8 cellular contexts compared by ENCODE assay signal in genomic region chr21:25735221-25735894, GRCh38. TPM values are rescaled to one million over a fixed set of nuclear protein-coding genes. Genes with fewer than 3 reads are reported as not detected.
DNase-seq lines count a peak whose midpoint lies in the region.

No MANE protein-coding gene starts in this region.

- H3K36me3 ChIP-seq in H7 (replicated peaks; ENCODE audit: control insufficient read depth, insufficient read depth, low read length) = no peaks in the 10 kb centered on the region

- H3K36me3 Mint-ChIP-seq in activated naive CD4-positive, alpha-beta T cell treated with anti-CD3 and anti-CD28 coated beads, Interleukin-2, amount 10 ng/mL, durations not matched to agents 7 days and 5 days = peaks cover 11% of the 10 kb centered on the region

- peaks cover 5% of the 10 kb centered on the region for H3K27me3 Mint-ChIP-seq in activated naive CD4-positive, alpha-beta T cell treated with anti-CD3 and anti-CD28 coated beads, Interleukin-2, amount 10 ng/mL, durations not matched to agents 7 days and 5 days

- H3K27me3 ChIP-seq in H7 (ENCODE audit: control insufficient read depth, insufficient read depth, low read length) = no peaks in the 10 kb centered on the region

- H3K4me3 ChIP-seq in H7 (ENCODE audit: insufficient read depth, low read depth, low read length) = peak overlapping the region; percentile 80

- in situ Hi-C loops in SK-MEL-5 (cut with HindIII; ENCODE audit: low pct_unique_long_range_greater_than_20kb, low sequenced_read_pairs) = no loop called here

- no peaks in the 10 kb centered on the region for H3K9me3 Mint-ChIP-seq in activated naive CD4-positive, alpha-beta T cell treated with anti-CD3 and anti-CD28 coated beads, Interleukin-2, amount 10 ng/mL, durations not matched to agents 7 days and 5 days

- H3K4me1 Mint-ChIP-seq in activated naive CD4-positive, alpha-beta T cell treated with anti-CD3 and anti-CD28 coated beads, Interleukin-2, amount 10 ng/mL, durations not matched to agents 7 days and 5 days = peaks cover 43% of the 10 kb centered on the region

- CTCF ChIA-PET in activated naive CD4-positive, alpha-beta T cell treated with anti-CD3 and anti-CD28 coated beads, Interleukin-2, amount 10 ng/mL, durations not matched to agents 7 days and 5 days (lab: Charles Lee) = interaction anchor here (0.6 to 2.5 kb wide), 3 partner anchors 17 to 127 kb away, joined by 3 to 10 read pairs (median 4); no protein-coding TSS in a partner anchor

- peak overlapping the region; percentile 100 for H3K27ac Mint-ChIP-seq in activated naive CD4-positive, alpha-beta T cell treated with anti-CD3 and anti-CD28 coated beads, Interleukin-2, amount 10 ng/mL, durations not matched to agents 7 days and 5 days

- DNase-seq in ELR (ENCODE audit: low read depth) (peak; percentile 88), H7 (peak; percentile 85), M059J (ENCODE audit: low read depth) (peak; percentile 90), SK-MEL-5 (ENCODE audit: low read depth, low spot score) (peak; percentile 89), germinal center (ENCODE audit: low spot score) (peak; percentile 75), nucleus accumbens (lab: John Stamatoyannopoulos, UW) (peak; percentile 23 to 99 (median 94)), superior temporal gyrus (ENCODE audit: extremely low spot score) (peak; percentile 80)
- peak; percentile 93 for DNase-seq in activated naive CD4-positive, alpha-beta T cell treated with anti-CD3 and anti-CD28 coated beads, Interleukin-2, amount 10 ng/mL, durations not matched to agents 7 days and 5 days

- peak overlapping the region; percentile 97 for H3K4me3 Mint-ChIP-seq in activated naive CD4-positive, alpha-beta T cell treated with anti-CD3 and anti-CD28 coated beads, Interleukin-2, amount 10 ng/mL, durations not matched to agents 7 days and 5 days

RNA-seq across cellular contexts. Expression of gene GABPA, which starts 0.6 kb away (rescaled TPM):
- 20.5 and 28.3 TPM in 2 replicates for total RNA-seq in H7 (2014; rRNA removed; shearing (Covaris generic))
- 18.3 and 23.0 TPM in 2 replicates for total RNA-seq in M059J (2014; rRNA removed; shearing (Covaris generic))
- total RNA-seq in SK-MEL-5 (2014; rRNA removed; shearing (Covaris generic)) = 17.4 and 17.8 TPM in 2 replicates
- polyA plus RNA-seq in SK-MEL-5 (2015; cell fraction: cytosol; rRNA removed) = 12.4 and 14.9 TPM in 2 replicates
- 28.7 and 28.9 TPM in 2 replicates for polyA plus RNA-seq in SK-MEL-5 (2015; cell fraction: nucleus; rRNA removed)

RNA-seq across cellular contexts. Expression of gene ATP5PF, which starts 0.7 kb away (rescaled TPM):
- 66.4 and 82.3 TPM in 2 replicates for total RNA-seq in H7 (2014; rRNA removed; shearing (Covaris generic))
- total RNA-seq in M059J (2014; rRNA removed; shearing (Covaris generic)) = 169 and 196 TPM in 2 replicates
- total RNA-seq in SK-MEL-5 (2014; rRNA removed; shearing (Covaris generic)) = 135 and 167 TPM in 2 replicates
- 221 and 300 TPM in 2 replicates for polyA plus RNA-seq in SK-MEL-5 (2015; cell fraction: cytosol; rRNA removed)
- 12.6 and 32.9 TPM in 2 replicates for polyA plus RNA-seq in SK-MEL-5 (2015; cell fraction: nucleus; rRNA removed)

Comparison
In these comparisons a context has a peak if more than half of its experiments do, and no peak if none do; other contexts are left out.
1. Peak in every context shown above with its lines: DNase-seq and H3K4me3 ChIP-seq.